20 cellular contexts compared by ENCODE assay signal in the genomic region with DNA sequence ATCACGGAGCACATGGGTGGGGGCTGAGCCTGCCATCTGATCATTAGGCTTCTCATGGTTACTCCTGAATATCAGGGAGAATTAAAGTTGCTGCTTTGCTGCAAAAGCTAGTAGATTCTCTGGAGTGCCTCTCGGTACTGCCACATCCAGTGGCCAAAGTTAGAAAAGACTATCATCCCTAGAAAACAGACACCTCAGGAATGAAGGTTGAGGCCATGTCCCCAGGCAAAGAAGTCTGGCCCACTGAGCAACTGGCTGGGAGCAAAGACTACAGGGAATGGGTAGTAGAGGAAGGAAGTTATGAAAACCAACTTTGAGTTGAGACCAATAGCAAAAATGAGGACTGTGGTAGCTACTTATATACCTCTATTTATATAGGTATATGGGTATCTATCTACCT.
"Had no signal": no experiment of that assay in that cellular context is flagged by ENCODE, and none has a peak within 500 bp of the region (broad histone marks: within the 10 kb centered on the region; RNA-seq: fewer than 3 reads in every experiment).

No MANE protein-coding gene starts in this region.

- H3K27ac ChIP-seq: HL-60, SJSA1, SK-N-MC had no signal

- H3K36me3 ChIP-seq: SJSA1 had no signal

- DNase-seq: KBM-7, MV-4-11, NCI-H1048, NCI-H1105, NCI-H1417, NCI-H1436 treated with DMSO at 0.1 percent for 48 hours, NCI-H1694, NCI-H187 treated with DMSO at 0.1 percent for 48 hours, NCI-H2029 treated with DMSO at 0.1 percent for 48 hours, NCI-H2171 treated with DMSO at 0.1 percent for 48 hours, NCI-H2227 treated with DMSO at 0.1 percent for 48 hours, NCI-H524, NCI-H526 treated with DMSO at 0.1 percent for 48 hours, NCI-H774, Right ventricle myocardium superior, RPMI8226, SIG-M5 had no signal

- H3K4me1 ChIP-seq: SJSA1 had no signal

- H3K9me3 ChIP-seq: SJSA1 had no signal

- H3K4me3 ChIP-seq: SJSA1, SK-N-MC had no signal

- H3K27me3 ChIP-seq: SJSA1 had no signal
